8 cellular contexts compared by ENCODE assay signal in genomic region chr10:71396084-71396713, GRCh38. TPM values are rescaled to one million over a fixed set of nuclear protein-coding genes. Genes with fewer than 3 reads are reported as not detected.
DNase-seq lines count a peak whose midpoint lies in the region; ATAC-seq and TF ChIP-seq lines count a peak whose summit lies in the region.

No MANE protein-coding gene starts in this region.

- no peak for TF ChIP-seq CTCF in cardiac fibroblast (IDR thresholded peaks at IDR 0.05; ENCODE audit: low read depth, low read length)

- intact Hi-C loops in left colon (cut with DNase I, micrococcal nuclease) = loop anchor here in 1 of 2 donors (10.0 kb wide), 1 partner anchor 179 kb away; no protein-coding TSS in a partner anchor

- peak overlapping the region; percentile 76 for H3K9ac ChIP-seq in NT2/D1 (ENCODE audit: insufficient read length, low read depth)

- ATAC-seq in left colon (peak; percentile 77), GM21447 (IDR thresholded peaks at IDR 0.05; ENCODE audit: unreplicated experiment) (no peak), GM21786 (IDR thresholded peaks at IDR 0.05; ENCODE audit: unreplicated experiment) (no peak)
- ATAC-seq in stimulated activated naive CD8-positive, alpha-beta T cell treated with anti-CD3 and anti-CD28 coated beads, Interleukin-15, Interleukin-2, amounts not matched to agents 100 U/mL and 50 U/mL, for 24 hours = peak; percentile 75

- H3K9me3 ChIP-seq in NT2/D1 (ENCODE audit: insufficient read depth, low read length) = no peaks in the 10 kb centered on the region

- H3K27me3 ChIP-seq in NT2/D1 (ENCODE audit: insufficient read depth, insufficient read length) = peaks cover 33% of the 10 kb centered on the region

- H3K4me3 ChIP-seq in NT2/D1 (ENCODE audit: insufficient read length, low read depth) = peak overlapping the region; percentile 37
- H3K4me3 ChIP-seq in cardiac fibroblast (replicated peaks in 1 of 2; ENCODE audit: low read depth in 2 of 2, low read length in 2 of 2) = no peak overlapping the region

- DNase-seq in stimulated activated CD4-positive, alpha-beta T cell treated with anti-CD3 and anti-CD28 coated beads, Interleukin-1b, Interleukin-23, amount 100 ng/mL, for 48 hours = peak; percentile 27
- no peak for DNase-seq in stimulated activated CD4-positive, alpha-beta T cell treated with anti-CD3 and anti-CD28 coated beads, Interleukin-2, amount 100 ng/mL, for 48 hours
- DNase-seq in NT2/D1 (ENCODE audit: low read depth, low spot score) = peak; percentile 51
- peak; percentile 2 to 19 for DNase-seq in cardiac fibroblast (ENCODE audit: low read depth in 2 of 2)
- DNase-seq in left colon = peak in 1 of 2 donors; percentile 44
- peak; percentile 55 for DNase-seq in stimulated activated naive CD8-positive, alpha-beta T cell treated with anti-CD3 and anti-CD28 coated beads, Interleukin-15, Interleukin-2, amounts not matched to agents 100 U/mL and 50 U/mL, for 24 hours

- H3K36me3 ChIP-seq in NT2/D1 (ENCODE audit: insufficient read depth, insufficient read length, low read length) = peaks cover 3% of the 10 kb centered on the region

- peaks cover 7% of the 10 kb centered on the region for H3K4me1 ChIP-seq in NT2/D1 (ENCODE audit: insufficient read depth, insufficient read length)

RNA-seq across cellular contexts. Expression of gene CDH23, which starts 0.5 kb away (rescaled TPM):
- total RNA-seq in left colon = 1 to 10 TPM; 2.2 to 2.5 TPM

Comparison
In these comparisons a context has a peak if more than half of its experiments do, and no peak if none do; other contexts are left out.
1. DNase-seq: peak in stimulated activated CD4-positive, alpha-beta T cell treated with anti-CD3 and anti-CD28 coated beads, Interleukin-1b, Interleukin-23, amount 100 ng/mL, for 48 hours (single experiment), NT2/D1 (single experiment), cardiac fibroblast (2 of 2) and stimulated activated naive CD8-positive, alpha-beta T cell treated with anti-CD3 and anti-CD28 coated beads, Interleukin-15, Interleukin-2, amounts not matched to agents 100 U/mL and 50 U/mL, for 24 hours (single experiment); none in stimulated activated CD4-positive, alpha-beta T cell treated with anti-CD3 and anti-CD28 coated beads, Interleukin-2, amount 100 ng/mL, for 48 hours (0 of 2).
2. ATAC-seq: peak in left colon (single experiment) and stimulated activated naive CD8-positive, alpha-beta T cell treated with anti-CD3 and anti-CD28 coated beads, Interleukin-15, Interleukin-2, amounts not matched to agents 100 U/mL and 50 U/mL, for 24 hours (single experiment); none in GM21447 (single experiment) and GM21786 (single experiment).